ENCODE assay signal across 8 cellular contexts in genomic region chr14:59483360-59483759, GRCh38. TPM values are rescaled to one million over a fixed set of nuclear protein-coding genes. Genes with fewer than 3 reads are reported as not detected.
DNase-seq lines count a peak whose midpoint lies in the region; ATAC-seq lines count a peak whose summit lies in the region.

No MANE protein-coding gene starts in this region.

- H3K4me3 ChIP-seq in HUES64 (ENCODE audit: low read length), result peak overlapping the region; percentile 95
- peak overlapping the region; percentile 93 for H3K4me3 ChIP-seq in iPS-11a (ENCODE audit: low read depth, low read length)
- peak overlapping the region; percentile 85 to 97 (median 95) for H3K4me3 ChIP-seq in skeletal muscle tissue (ENCODE audit: low read length in 3 of 3)

- DNase-seq in COLO829 (ENCODE audit: low spot score) (peak; percentile 2), amniotic stem cell (lab: John Stamatoyannopoulos, UW) (peak; percentile 28), NCI-H774 (lab: John Stamatoyannopoulos, UW) (no peak)

- ATAC-seq in GM19328 (IDR thresholded peaks at IDR 0.05; ENCODE audit: unreplicated experiment) (no peak), GM19452 (IDR thresholded peaks at IDR 0.05; ENCODE audit: unreplicated experiment) (no peak)

- H3K9me3 ChIP-seq in HUES64 (ENCODE audit: insufficient read depth, low read depth, low read length), result no peaks in the 10 kb centered on the region
- no peaks in the 10 kb centered on the region for H3K9me3 ChIP-seq in skeletal muscle tissue (ENCODE audit: control insufficient read depth in 3 of 3, low read length in 3 of 3)

- WGBS in HUES64, result 2% methylated on average over 14 of the region's 14 CpGs

- peaks cover 13% of the 10 kb centered on the region; the same call in 1 of the 2 replicates for H3K4me1 ChIP-seq in HUES64 (ENCODE audit: insufficient read depth, low read length)
- peaks cover 17 to 37% (median 28%) of the 10 kb centered on the region in 3 donors for H3K4me1 ChIP-seq in skeletal muscle tissue (ENCODE audit: control insufficient read depth in 3 of 3, insufficient read depth in 3 of 3, low read length in 3 of 3)

- H3K27me3 ChIP-seq in HUES64 (ENCODE audit: insufficient read depth, low read length), result no peaks in the 10 kb centered on the region
- no peaks in the 10 kb centered on the region for H3K27me3 ChIP-seq in skeletal muscle tissue (ENCODE audit: control insufficient read depth in 3 of 3, insufficient read depth in 3 of 3, low read length in 3 of 3)

- H3K27ac ChIP-seq in HUES64 (ENCODE audit: low read depth, low read length) (peak overlapping the region; percentile 81; the same call in 1 of the 2 replicates), skeletal muscle tissue (ENCODE audit: low read depth, low read length) (peak overlapping the region; percentile 89)

- H3K9ac ChIP-seq in HUES64 (ENCODE audit: low read depth, low read length) (peak overlapping the region; percentile 92), skeletal muscle tissue (ENCODE audit: low read depth in 1 of 3, low read length in 3 of 3) (peak overlapping the region; percentile 90 to 94 (median 92))

- H3K36me3 ChIP-seq in HUES64 (ENCODE audit: insufficient read depth, low read length) (peaks cover 24% of the 10 kb centered on the region), skeletal muscle tissue (ENCODE audit: control insufficient read depth in 3 of 3, insufficient read depth in 3 of 3, low read length in 3 of 3) (peaks cover 3 to 11% (median 11%) of the 10 kb centered on the region in 3 donors)

RNA-seq across cellular contexts. Expression of gene L3HYPDH, which starts 0.8 kb away (rescaled TPM):
- polyA plus RNA-seq in HUES64 (2013, experiment 1 of 2), result 8.6 TPM
- 10.6 TPM for polyA plus RNA-seq in HUES64 (2013, experiment 2 of 2)
- total RNA-seq in skeletal muscle tissue, result 25.6 TPM

RNA-seq across cellular contexts. Expression of gene JKAMP, which starts 1.0 kb away (rescaled TPM):
- polyA plus RNA-seq in HUES64 (2013, experiment 1 of 2), result 36.5 TPM
- 42.2 TPM for polyA plus RNA-seq in HUES64 (2013, experiment 2 of 2)
- total RNA-seq in skeletal muscle tissue, result 48.5 TPM

RNA-seq across cellular contexts. Expression of gene GPR135, which starts 18.2 kb away (rescaled TPM):
- 0.65 TPM for polyA plus RNA-seq in HUES64 (2013, experiment 1 of 2)
- polyA plus RNA-seq in HUES64 (2013, experiment 2 of 2), result 0.70 TPM
- 2.6 TPM for total RNA-seq in skeletal muscle tissue
